8 cellular contexts compared by ENCODE assay signal in genomic region chr3:172711457-172711800, GRCh38. TPM values are rescaled to one million over a fixed set of nuclear protein-coding genes. Genes with fewer than 3 reads are reported as not detected.
A peak's percentile ranks its signal among the peaks of the same experiment; 100 is the strongest.
DNase-seq lines count a peak whose midpoint lies in the region; ATAC-seq and TF ChIP-seq lines count a peak whose summit lies in the region.

No MANE protein-coding gene starts in this region.

- in situ Hi-C loops in GM23248 (cut with MboI), result no loop called here

- H3K9me3 ChIP-seq in BE2C (no peaks in the 10 kb centered on the region), GM23248 (ENCODE audit: low read depth) (no peaks in the 10 kb centered on the region), endocrine pancreas (ENCODE audit: control insufficient read depth, low read length) (no peaks in the 10 kb centered on the region), neuron (ENCODE audit: low read length) (no peaks in the 10 kb centered on the region)

- H3K4me2 ChIP-seq in GM23248 (ENCODE audit: unreplicated experiment), result peak overlapping the region; percentile 86

- peak overlapping the region; percentile 99 for H3K4me3 ChIP-seq in BE2C (ENCODE audit: low read depth, low read length)
- H3K4me3 ChIP-seq in GM23248, result peak overlapping the region; percentile 89
- peak overlapping the region; percentile 96 for H3K4me3 ChIP-seq in endocrine pancreas (ENCODE audit: control insufficient read depth, insufficient read depth, low read length)
- H3K4me3 ChIP-seq in neuron (ENCODE audit: low read length), result peak overlapping the region; percentile 83

- ATAC-seq in GM21786 (IDR thresholded peaks at IDR 0.05; ENCODE audit: unreplicated experiment), result no peak
- no peak for ATAC-seq in GM21447 (IDR thresholded peaks at IDR 0.05; ENCODE audit: unreplicated experiment)

- H3K4me1 ChIP-seq in BE2C (no peaks in the 10 kb centered on the region), GM23248 (ENCODE audit: insufficient read depth) (peaks cover 30% of the 10 kb centered on the region), endocrine pancreas (ENCODE audit: control insufficient read depth, insufficient read depth, low read length) (peaks cover 9% of the 10 kb centered on the region), neuron (ENCODE audit: insufficient read depth, low read length) (peaks cover 11% of the 10 kb centered on the region)

- DNase-seq in BE2C (no peak), GM23248 (no peak), RWPE1 (ENCODE audit: low spot score) (peak; percentile 45), CD1c-positive myeloid dendritic cell (ENCODE audit: extremely low spot score) (no peak)

- 0 to 6% methylated on average over 2 of the region's 2 CpGs for WGBS in GM23248 (ENCODE audit: low coverage in 1 of 2, low lambda C conversion rate in 2 of 2, missing lambda C conversion rate in 2 of 2), 2 experiments

- POLR2A ChIA-PET in RWPE1 (lab: Yijun Ruan, JAX; ENCODE audit: low non-redundant PET), result interaction anchor here (0.6 kb wide), 1 partner anchor 36 kb away, joined by 6 read pairs; no protein-coding TSS in a partner anchor

- H3K79me2 ChIP-seq in GM23248 (ENCODE audit: insufficient read depth), result peaks cover 35% of the 10 kb centered on the region

- H2AFZ ChIP-seq in GM23248 (peak overlapping the region; percentile 80), neuron (ENCODE audit: low read depth, low read length) (peak overlapping the region; percentile 96)

- no peaks in the 10 kb centered on the region for H3K9me2 ChIP-seq in GM23248 (ENCODE audit: insufficient read depth)

- CTCF ChIA-PET in RWPE1 (lab: Yijun Ruan, JAX), result interaction anchor here (0.6 to 2.4 kb wide), 12 partner anchors 9 to 97 kb away, joined by 3 to 20 read pairs (median 3); partner anchors contain the start of gene ECT2

- H3K36me3 ChIP-seq in BE2C, result no peaks in the 10 kb centered on the region
- H3K36me3 ChIP-seq in GM23248 (ENCODE audit: low read depth), result no peaks in the 10 kb centered on the region
- no peaks in the 10 kb centered on the region for H3K36me3 ChIP-seq in endocrine pancreas (ENCODE audit: control insufficient read depth, insufficient read depth, low read length)
- no peaks in the 10 kb centered on the region for H3K36me3 ChIP-seq in neuron (ENCODE audit: insufficient read depth, low read length)

- H3F3A ChIP-seq in GM23248 (ENCODE audit: insufficient read depth), result peaks cover 26% of the 10 kb centered on the region

- no peaks in the 10 kb centered on the region for H4K20me1 ChIP-seq in GM23248 (ENCODE audit: insufficient read depth)

- H3K27me3 ChIP-seq in BE2C, result no peaks in the 10 kb centered on the region; the same call in 1 of the 2 replicates
- no peaks in the 10 kb centered on the region for H3K27me3 ChIP-seq in GM23248 (replicated peaks; ENCODE audit: insufficient read depth)
- H3K27me3 ChIP-seq in endocrine pancreas (ENCODE audit: control insufficient read depth, insufficient read depth, low read length), result no peaks in the 10 kb centered on the region
- H3K27me3 ChIP-seq in neuron (ENCODE audit: insufficient read depth, low read length), result no peaks in the 10 kb centered on the region

- no peak for TF ChIP-seq CTCF in BE2C (IDR thresholded peaks at IDR 0.05; ENCODE audit: low read depth, low read length)
- TF ChIP-seq CTCF in RWPE1 (conservative IDR thresholded peaks at IDR 0.05; ENCODE audit: low read depth), result peak; percentile 26; the same call in 1 of the 2 replicates

- H3K9ac ChIP-seq in GM23248 (peak overlapping the region; percentile 90), endocrine pancreas (ENCODE audit: control insufficient read depth, insufficient read depth, low read length) (no peak overlapping the region)

- H3K27ac ChIP-seq in GM23248, result peak overlapping the region; percentile 93
- H3K27ac ChIP-seq in RWPE1, result peak overlapping the region; percentile 92

RNA-seq across cellular contexts. Expression of gene NCEH1, which starts 0.6 kb away (rescaled TPM):
- polyA plus RNA-seq in BE2C (2012; ENCODE audit: insufficient read depth, insufficient read length, low read depth), result 4.0 TPM
- total RNA-seq in GM23248 (2014; rRNA removed; shearing (Covaris generic)), result 13.5 and 16.5 TPM in 2 replicates
- polyA plus RNA-seq in GM23248 (2016; fragmentation: Nextera tagmentation; extraction: Ambion mirVana), result 18.4 and 19.5 TPM in 2 replicates

RNA-seq across cellular contexts. Expression of gene ECT2, which starts 39.1 kb away (rescaled TPM):
- 13.5 TPM for polyA plus RNA-seq in BE2C (2012; ENCODE audit: insufficient read depth, insufficient read length, low read depth)
- total RNA-seq in GM23248 (2014; rRNA removed; shearing (Covaris generic)), result 28.3 and 43.4 TPM in 2 replicates
- polyA plus RNA-seq in GM23248 (2016; fragmentation: Nextera tagmentation; extraction: Ambion mirVana), result 22.7 and 23.2 TPM in 2 replicates
